In the genomic region with DNA sequence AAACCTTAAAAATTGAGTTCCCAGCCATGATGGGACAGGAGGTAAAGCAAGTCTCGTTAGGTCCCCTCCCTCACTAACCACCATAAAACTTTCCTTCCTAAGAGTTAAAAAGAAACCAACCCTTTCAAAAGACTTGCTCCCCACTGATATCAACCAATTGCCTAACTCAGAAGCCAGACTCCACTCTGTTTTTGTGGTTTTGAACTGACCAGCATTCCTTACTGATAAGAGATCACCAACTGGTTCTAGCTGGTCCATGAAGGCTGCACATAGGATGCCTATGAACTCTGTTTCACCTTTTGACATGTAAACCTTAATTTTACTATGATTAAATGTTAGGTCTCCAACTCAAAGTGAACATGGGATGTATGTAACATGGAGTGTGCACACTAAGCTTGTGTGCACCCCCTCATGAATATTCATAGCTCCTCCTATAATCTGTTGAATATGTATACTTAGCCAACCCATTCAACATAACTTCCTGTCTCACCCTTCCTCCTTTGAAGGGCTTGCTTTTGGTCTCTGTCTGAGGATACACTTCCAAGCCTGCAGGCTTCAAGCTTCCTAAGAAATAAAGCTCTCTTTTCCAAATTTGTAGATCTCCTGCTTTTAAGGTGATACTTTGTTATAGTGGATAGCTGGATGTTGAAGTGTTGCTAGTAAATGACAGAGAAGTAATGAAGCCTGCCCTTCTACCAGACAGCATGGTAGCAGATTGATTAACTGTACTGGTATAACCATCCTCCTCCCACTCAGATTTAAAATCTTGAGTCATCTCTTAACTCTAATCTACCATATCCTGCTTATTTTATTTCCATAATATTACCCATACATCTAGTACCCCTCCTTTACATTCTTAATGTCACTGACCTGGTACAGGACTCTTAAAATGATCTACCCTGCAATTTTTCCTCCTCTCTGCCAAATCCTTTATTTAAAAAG, we compare ENCODE assay signal across 9 cellular contexts.
A peak's percentile ranks its signal among the peaks of the same experiment; 100 is the strongest.
DNase-seq lines count a peak whose midpoint lies in the region; ATAC-seq and TF ChIP-seq lines count a peak whose summit lies in the region.
"Had no signal": no experiment of that assay in that cellular context is flagged by ENCODE, and none has a peak within 500 bp of the region (broad histone marks: within the 10 kb centered on the region; RNA-seq: fewer than 3 reads in every experiment).

No MANE protein-coding gene starts in this region.

- H3K36me3 ChIP-seq in brain microvascular endothelial cell (replicated peaks), result no peaks in the 10 kb centered on the region
- no peaks in the 10 kb centered on the region for H3K36me3 ChIP-seq in esophagus muscularis mucosa

- peak; percentile 37 to 38 for ATAC-seq in naive B cell (ENCODE audit: low read depth in 2 of 2)

- H3K27ac Mint-ChIP-seq in IgD-negative memory B cell (peak overlapping the region in 2 of 3 donors; percentile 56 to 57), naive B cell (peak overlapping the region in 4 of 6 donors; percentile 32 to 73 (median 42))

- H3K4me3 Mint-ChIP-seq in IgD-negative memory B cell (peak overlapping the region in 1 of 4 donors; percentile 13), naive B cell (peak overlapping the region in 2 of 8 donors; percentile 9 to 57)

- no peaks in the 10 kb centered on the region for H3K27me3 Mint-ChIP-seq in IgD-negative memory B cell
- no peaks in the 10 kb centered on the region for H3K27me3 Mint-ChIP-seq in naive B cell

- no peak for TF ChIP-seq POLR2A in esophagus muscularis mucosa (IDR thresholded peaks at IDR 0.05; ENCODE audit: low read depth)

- peaks cover 24 to 67% (median 39%) of the 10 kb centered on the region in 4 donors for H3K4me1 ChIP-seq in esophagus muscularis mucosa

- TF ChIP-seq CTCF in brain microvascular endothelial cell (IDR thresholded peaks at IDR 0.05; ENCODE audit: low read depth, low read length, missing control alignments) (no peak), esophagus muscularis mucosa (IDR thresholded peaks at IDR 0.05) (no peak)

- peaks cover 55 to 72% (median 58%) of the 10 kb centered on the region in 3 donors for H3K4me1 Mint-ChIP-seq in IgD-negative memory B cell
- peaks cover 57 to 68% (median 63%) of the 10 kb centered on the region in 3 donors for H3K4me1 Mint-ChIP-seq in naive B cell

- H3K27me3 ChIP-seq in brain microvascular endothelial cell (replicated peaks) (no peaks in the 10 kb centered on the region), esophagus muscularis mucosa (no peaks in the 10 kb centered on the region)

- WGBS in esophagus muscularis mucosa, result 95% methylated on average over 1 of the region's 1 CpG

- intact Hi-C loops in esophagus muscularis mucosa (cut with DNase I), result no loop called here

- DNase-seq in Caki2 (ENCODE audit: low read depth) (peak; percentile 19), brain microvascular endothelial cell (peak; percentile 90), naive B cell (no peak), NCI-H146 treated with DMSO at 0.1 percent for 48 hours (lab: John Stamatoyannopoulos, UW; ENCODE audit: unreplicated experiment) (no peak), esophagus muscularis mucosa (ENCODE audit: extremely low spot score) (no peak), NCI-H510A (lab: John Stamatoyannopoulos, UW) (no peak), mucosa of gallbladder (ENCODE audit: low spot score) (no peak)
- DNase-seq: cerebellar nuclear complex had no signal

- no peak overlapping the region for H3K4me3 ChIP-seq in brain microvascular endothelial cell (ENCODE audit: low read depth, low read length)
- H3K4me3 ChIP-seq in esophagus muscularis mucosa, result no peak overlapping the region

- in situ Hi-C loops in Caki2 (cut with HindIII; ENCODE audit: low pct_unique_long_range_greater_than_20kb, low sequenced_read_pairs) (no loop called here), brain microvascular endothelial cell (cut with HindIII; ENCODE audit: low pct_ligation_motif_present, low sequenced_read_pairs) (no loop called here)

- peak overlapping the region; percentile 87 for H3K27ac ChIP-seq in brain microvascular endothelial cell
- no peak overlapping the region for H3K27ac ChIP-seq in esophagus muscularis mucosa (replicated peaks in 1 of 4)

- peaks cover 17% of the 10 kb centered on the region for H3K36me3 Mint-ChIP-seq in IgD-negative memory B cell
- peaks cover 26 to 31% of the 10 kb centered on the region in 2 donors for H3K36me3 Mint-ChIP-seq in naive B cell

- H3K9me3 ChIP-seq in esophagus muscularis mucosa, result no peaks in the 10 kb centered on the region

- TF ChIP-seq EP300 in esophagus muscularis mucosa (IDR thresholded peaks at IDR 0.05), result no peak

- peaks cover 0 to 11% (median 0%) of the 10 kb centered on the region in 3 donors for H3K9me3 Mint-ChIP-seq in IgD-negative memory B cell
- H3K9me3 Mint-ChIP-seq in naive B cell, result peaks cover 0 to 15% (median 10%) of the 10 kb centered on the region in 7 donors

Comparison
In these comparisons a context has a peak if more than half of its experiments do, and no peak if none do; other contexts are left out.
1. DNase-seq: peak in Caki2 (single experiment) and brain microvascular endothelial cell (single experiment); none in naive B cell (single experiment), NCI-H146 treated with DMSO at 0.1 percent for 48 hours (single experiment), esophagus muscularis mucosa (single experiment), NCI-H510A (single experiment) and mucosa of gallbladder (single experiment).